In the genomic region with DNA sequence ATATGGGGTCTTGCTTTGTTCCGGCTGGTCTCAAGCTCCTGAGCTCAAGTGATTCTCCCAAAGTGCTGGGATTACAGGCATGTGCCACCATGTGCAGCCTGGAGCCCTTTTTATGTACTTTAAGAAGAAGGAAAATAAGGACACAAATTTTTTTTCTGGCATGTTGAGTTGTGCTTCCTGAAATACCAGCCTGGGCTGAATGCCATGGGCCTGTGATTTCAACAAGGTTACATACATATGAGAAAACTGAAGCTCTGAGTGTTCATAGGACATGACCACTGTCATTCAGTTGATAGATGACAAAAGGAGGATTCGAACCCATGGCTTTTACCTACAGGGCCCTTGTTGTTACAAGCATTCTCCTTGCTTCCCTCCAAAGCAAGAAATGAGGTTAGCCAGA, we compare ENCODE assay signal across 33 cellular contexts. TPM values are rescaled to one million over a fixed set of nuclear protein-coding genes. Genes with fewer than 3 reads are reported as not detected.
"Had no signal": no experiment of that assay in that cellular context is flagged by ENCODE, and none has a peak within 500 bp of the region (broad histone marks: within the 10 kb centered on the region; RNA-seq: fewer than 3 reads in every experiment).

No MANE protein-coding gene starts in this region.

- H3K9me3 Mint-ChIP-seq: activated T-cell treated with anti-CD3 and anti-CD28 coated beads, Interleukin-2, amount 50 U/mL, for 24 hours; endodermal cell; stimulated activated naive B cell treated with anti-CD40 and anti-IgM and Interleukin-4, amounts not matched to agents 10 μg/mL and 1 μg/mL and 100 μg/mL, for 72 hours had no signal

- H3K27ac Mint-ChIP-seq: activated CD4-positive, alpha-beta memory T cell treated with anti-CD3 and anti-CD28 coated beads, Interleukin-2, amount 10 ng/mL, durations not matched to agents 7 days and 5 days; activated CD4-positive, alpha-beta T cell treated with anti-CD3 and anti-CD28 coated beads, Interleukin-2, amount 10 ng/mL, durations not matched to agents 7 days and 5 days; activated naive CD4-positive, alpha-beta T cell treated with anti-CD3 and anti-CD28 coated beads, Interleukin-2, amount 10 ng/mL, durations not matched to agents 7 days and 5 days; activated T-cell treated with anti-CD3 and anti-CD28 coated beads, Interleukin-2, amount 50 U/mL, for 24 hours; endodermal cell; naive B cell; stimulated activated naive B cell treated with anti-CD40 and anti-IgM and Interleukin-4, amounts not matched to agents 10 μg/mL and 1 μg/mL and 100 μg/mL, for 72 hours had no signal

- H3K27me3 ChIP-seq: esophagus squamous epithelium, heart right ventricle, pancreas, sigmoid colon, stomach, suprapubic skin, tibial artery, upper lobe of right lung had no signal

- H3K4me3 ChIP-seq: esophagus squamous epithelium, heart right ventricle, pancreas, psoas muscle, sigmoid colon, stomach, suprapubic skin, tibial artery, upper lobe of right lung had no signal

- H3K27me3 Mint-ChIP-seq: activated T-cell treated with anti-CD3 and anti-CD28 coated beads, Interleukin-2, amount 50 U/mL, for 24 hours had no signal

- H3K4me3 Mint-ChIP-seq: activated CD4-positive, alpha-beta memory T cell treated with anti-CD3 and anti-CD28 coated beads, Interleukin-2, amount 10 ng/mL, durations not matched to agents 7 days and 5 days; activated CD4-positive, alpha-beta T cell treated with anti-CD3 and anti-CD28 coated beads, Interleukin-2, amount 10 ng/mL, durations not matched to agents 7 days and 5 days; activated naive CD4-positive, alpha-beta T cell treated with anti-CD3 and anti-CD28 coated beads, Interleukin-2, amount 10 ng/mL, durations not matched to agents 7 days and 5 days; activated naive CD8-positive, alpha-beta T cell treated with anti-CD3 and anti-CD28 coated beads, Interleukin-2, amount 10 ng/mL, durations not matched to agents 7 days and 5 days; activated T-cell treated with anti-CD3 and anti-CD28 coated beads, Interleukin-2, amount 50 U/mL, for 24 hours; endodermal cell; nephron progenitor cell; stimulated activated naive B cell treated with anti-CD40 and anti-IgM and Interleukin-4, amounts not matched to agents 10 μg/mL and 1 μg/mL and 100 μg/mL, for 72 hours had no signal

- H3K36me3 ChIP-seq: esophagus squamous epithelium, heart right ventricle, pancreas, sigmoid colon, stomach, suprapubic skin, tibial artery, upper lobe of right lung, WERI-Rb-1 had no signal

- ATAC-seq: activated CD4-positive, CD25-positive, alpha-beta regulatory T cell treated with anti-CD3 and anti-CD28 coated beads, Interleukin-2, amount 50 U/mL, for 24 hours; heart right ventricle; left ventricle myocardium superior; psoas muscle; stimulated activated naive B cell treated with anti-CD40 and anti-IgM and Interleukin-4, amounts not matched to agents 10 μg/mL and 1 μg/mL and 100 μg/mL, for 72 hours; upper lobe of right lung had no signal

- H3K36me3 Mint-ChIP-seq: naive B cell; stimulated activated naive B cell treated with anti-CD40 and anti-IgM and Interleukin-4, amounts not matched to agents 10 μg/mL and 1 μg/mL and 100 μg/mL, for 72 hours had no signal

- H3K27ac ChIP-seq: epithelial cell of prostate, esophagus squamous epithelium, heart right ventricle, pancreas, psoas muscle, sigmoid colon, stomach, suprapubic skin, tibial artery, upper lobe of right lung, WERI-Rb-1 had no signal

- H3K4me1 Mint-ChIP-seq: activated naive CD8-positive, alpha-beta T cell treated with anti-CD3 and anti-CD28 coated beads, Interleukin-2, amount 10 ng/mL, durations not matched to agents 7 days and 5 days; naive B cell; stimulated activated naive B cell treated with anti-CD40 and anti-IgM and Interleukin-4, amounts not matched to agents 10 μg/mL and 1 μg/mL and 100 μg/mL, for 72 hours had no signal

- DNase-seq: activated CD4-positive, alpha-beta memory T cell treated with anti-CD3 and anti-CD28 coated beads, Interleukin-2, amount 10 ng/mL, durations not matched to agents 7 days and 5 days; activated CD4-positive, alpha-beta T cell treated with anti-CD3 and anti-CD28 coated beads, Interleukin-2, amount 10 ng/mL, durations not matched to agents 7 days and 5 days; activated CD8-positive, alpha-beta memory T cell treated with anti-CD3 and anti-CD28 coated beads, Interleukin-2, amount 50 U/mL, for 48 hours; activated gamma-delta T cell; activated naive CD4-positive, alpha-beta T cell treated with anti-CD3 and anti-CD28 coated beads, Interleukin-2, amount 10 ng/mL, durations not matched to agents 7 days and 5 days; activated naive CD8-positive, alpha-beta T cell treated with anti-CD3 and anti-CD28 coated beads, Interleukin-2, amount 10 ng/mL, durations not matched to agents 7 days and 5 days; activated T-cell treated with anti-CD3 and anti-CD28 coated beads, Interleukin-2, amount 50 U/mL, for 24 hours; amniotic stem cell; caudate nucleus; endodermal cell; esophagus squamous epithelium; foreskin melanocyte; heart right ventricle; islet precursor cell; left ventricle myocardium superior; naive B cell; nephron progenitor cell; nucleus accumbens; pancreas; psoas muscle; sigmoid colon; small intestine; stimulated activated CD4-positive, alpha-beta T cell treated with anti-CD3 and anti-CD28 coated beads, Interleukin-1b, Interleukin-23, amount 100 ng/mL, for 48 hours; stimulated activated naive B cell treated with anti-CD40 and anti-IgM and Interleukin-4, amounts not matched to agents 10 μg/mL and 1 μg/mL and 100 μg/mL, for 72 hours; stomach; tibial artery; upper lobe of right lung; WERI-Rb-1 had no signal

- H3K9me3 ChIP-seq: esophagus squamous epithelium, heart right ventricle, pancreas, psoas muscle, sigmoid colon, stomach, suprapubic skin, tibial artery, upper lobe of right lung had no signal

- H3K4me1 ChIP-seq: esophagus squamous epithelium, pancreas, psoas muscle, sigmoid colon, stomach, suprapubic skin, upper lobe of right lung had no signal

RNA-seq across cellular contexts. Expression of a gene that starts 36.1 kb away (rescaled TPM):
- total RNA-seq: astrocyte, chondrocyte had no signal
